21 cellular contexts compared by ENCODE assay signal in genomic region chr11:108286956-108287355, GRCh38.
"Had no signal": no experiment of that assay in that cellular context is flagged by ENCODE, and none has a peak within 500 bp of the region (broad histone marks: within the 10 kb centered on the region; RNA-seq: fewer than 3 reads in every experiment).

No MANE protein-coding gene starts in this region.

- H3K27me3 ChIP-seq: body of pancreas, cardiac muscle cell, left lung, pancreas, right atrium auricular region, spleen, vagina had no signal

- H3K4me3 ChIP-seq: body of pancreas, cardiac muscle cell, left lung, lung, pancreas, psoas muscle, right atrium auricular region, spleen, thoracic aorta, vagina had no signal

- H3K27me3 Mint-ChIP-seq: activated CD4-positive, alpha-beta memory T cell treated with anti-CD3 and anti-CD28 coated beads for 36 hours; natural killer cell treated with Interleukin-12 subunit alpha and Interleukin-12 subunit beta and Interleukin-15 and Interleukin-18, amount 100 ng/mL, for 72 hours; type B pancreatic cell had no signal

- H3K4me1 ChIP-seq: body of pancreas, left lung, pancreas, psoas muscle, right atrium auricular region, vagina had no signal

- H3K9me3 ChIP-seq: body of pancreas, left lung, pancreas, psoas muscle, right atrium auricular region, spleen, thoracic aorta, vagina had no signal

- H3K9me3 Mint-ChIP-seq: activated CD4-positive, alpha-beta memory T cell treated with anti-CD3 and anti-CD28 coated beads for 36 hours; natural killer cell treated with Interleukin-12 subunit alpha and Interleukin-12 subunit beta and Interleukin-15 and Interleukin-18, amount 100 ng/mL, for 72 hours; T-helper 1 cell treated with Interleukin-12 subunit alpha and Interleukin-12 subunit beta and Interleukin-4 antibody, amounts not matched to agents 30 μg/mL and 1 μg/mL, for 36 hours; type B pancreatic cell; WTC11 had no signal

- ATAC-seq: body of pancreas; left lung; natural killer cell treated with Interleukin-12 subunit alpha and Interleukin-12 subunit beta and Interleukin-15 and Interleukin-18, amount 100 ng/mL, for 72 hours; pancreas; psoas muscle had no signal

- H3K27ac ChIP-seq: body of pancreas, cardiac muscle cell, left lung, pancreas, psoas muscle, right atrium auricular region, spleen, thoracic aorta, vagina had no signal

- H3K4me1 Mint-ChIP-seq: WTC11 had no signal

- DNase-seq: activated CD4-positive, alpha-beta memory T cell treated with anti-CD3 and anti-CD28 coated beads for 36 hours; anterior cingulate cortex; body of pancreas; foreskin fibroblast; kidney glomerular epithelial cell; left lung; pancreas; psoas muscle; spleen; stimulated activated CD4-positive, alpha-beta T cell treated with anti-CD3 and anti-CD28 coated beads, Interleukin-4, amount 100 ng/mL, for 1 hour; stimulated activated naive CD4-positive, alpha-beta T cell treated with Interleukin-2 at 50 U/mL for 16 hours; T1000 had no signal

- H3K27ac Mint-ChIP-seq: activated CD4-positive, alpha-beta memory T cell treated with anti-CD3 and anti-CD28 coated beads for 36 hours; T-helper 1 cell treated with Interleukin-12 subunit alpha and Interleukin-12 subunit beta and Interleukin-4 antibody, amounts not matched to agents 30 μg/mL and 1 μg/mL, for 36 hours; type B pancreatic cell; WTC11 had no signal

- H3K4me3 Mint-ChIP-seq: activated CD4-positive, alpha-beta memory T cell treated with anti-CD3 and anti-CD28 coated beads for 36 hours; natural killer cell treated with Interleukin-12 subunit alpha and Interleukin-12 subunit beta and Interleukin-15 and Interleukin-18, amount 100 ng/mL, for 72 hours; T-helper 1 cell treated with Interleukin-12 subunit alpha and Interleukin-12 subunit beta and Interleukin-4 antibody, amounts not matched to agents 30 μg/mL and 1 μg/mL, for 36 hours; type B pancreatic cell; WTC11 had no signal
